18 cellular contexts compared by ENCODE assay signal in genomic region chr14:32403688-32404087, GRCh38.
A peak's percentile ranks its signal among the peaks of the same experiment; 100 is the strongest.
DNase-seq lines count a peak whose midpoint lies in the region; ATAC-seq and TF ChIP-seq lines count a peak whose summit lies in the region.
"Had no signal": no experiment of that assay in that cellular context is flagged by ENCODE, and none has a peak within 500 bp of the region (broad histone marks: within the 10 kb centered on the region; RNA-seq: fewer than 3 reads in every experiment).

No MANE protein-coding gene starts in this region.

- H3K36me3 ChIP-seq in WERI-Rb-1, result no peaks in the 10 kb centered on the region
- H3K36me3 ChIP-seq: SJCRH30 had no signal

- peak; percentile 22 for DNase-seq in AG08395 (ENCODE audit: low spot score)
- DNase-seq in HT1080 (ENCODE audit: low read depth), result peak; percentile 53
- no peak for DNase-seq in WERI-Rb-1
- peak; percentile 35 for DNase-seq in fibroblast of mammary gland (ENCODE audit: low read depth)
- no peak for DNase-seq in dorsolateral prefrontal cortex
- DNase-seq in NK-92 (lab: John Stamatoyannopoulos, UW; ENCODE audit: unreplicated experiment), result no peak
- no peak for DNase-seq in NOMO-1 treated with DMSO at 0.1 percent for 48 hours (lab: John Stamatoyannopoulos, UW; ENCODE audit: unreplicated experiment)
- DNase-seq: C1 segment of cervical spinal cord; DMS 273 treated with DMSO at 0.1 percent for 48 hours; H7; NCI-H1105 treated with DMSO at 0.1 percent for 48 hours; NCI-H1694 treated with DMSO at 0.1 percent for 48 hours; NCI-H526 treated with DMSO at 0.1 percent for 48 hours; NK-92 treated with Interleukin-12 subunit alpha and Interleukin-12 subunit beta, amount 100 ng/mL, for 24 hours; OCI-M1; SJCRH30 had no signal

- H3K27ac ChIP-seq in WERI-Rb-1 (peak overlapping the region; percentile 32), dorsolateral prefrontal cortex (peak overlapping the region in 26 of 59 donors; percentile 5 to 87 (median 40))
- H3K27ac ChIP-seq: RWPE1, SJCRH30 had no signal

- H3K9me3 ChIP-seq in WERI-Rb-1 (ENCODE audit: severe bottlenecking), result no peaks in the 10 kb centered on the region
- H3K9me3 ChIP-seq: SJCRH30 had no signal

- ATAC-seq in HG03469 (IDR thresholded peaks at IDR 0.05; ENCODE audit: unreplicated experiment), result no peak

- H3K27me3 ChIP-seq in WERI-Rb-1 (ENCODE audit: insufficient read depth, low read depth, severe bottlenecking), result no peaks in the 10 kb centered on the region
- no peaks in the 10 kb centered on the region for H3K27me3 ChIP-seq in dorsolateral prefrontal cortex
- H3K27me3 ChIP-seq: SJCRH30 had no signal

- TF ChIP-seq CTCF in WERI-Rb-1 (IDR thresholded peaks at IDR 0.05; ENCODE audit: low read depth, low read length), result no peak
- TF ChIP-seq CTCF in fibroblast of mammary gland (conservative IDR thresholded peaks at IDR 0.05; ENCODE audit: control insufficient read depth, insufficient read depth, low read depth, low read length), result no peak
- TF ChIP-seq CTCF in dorsolateral prefrontal cortex (IDR thresholded peaks at IDR 0.05 in 54 of 56, conservative IDR thresholded peaks at IDR 0.05 in 2 of 56; ENCODE audit: low read depth in 1 of 56, partially characterized antibody in 56 of 56), result no peak

- H3K4me3 ChIP-seq in WERI-Rb-1 (ENCODE audit: low read depth, low read length) (no peak overlapping the region), fibroblast of mammary gland (ENCODE audit: control insufficient read depth, low read depth, low read length) (no peak overlapping the region), dorsolateral prefrontal cortex (no peak overlapping the region)
- H3K4me3 ChIP-seq: SJCRH30 had no signal

- intact Hi-C loops in dorsolateral prefrontal cortex (cut with DNase I), result no loop called here

Comparison
In these comparisons a context has a peak if more than half of its experiments do, and no peak if none do; other contexts are left out.
1. DNase-seq: peak in AG08395 (single experiment), HT1080 (single experiment) and fibroblast of mammary gland (single experiment); none in WERI-Rb-1 (single experiment), dorsolateral prefrontal cortex (0 of 10), NK-92 (single experiment) and NOMO-1 treated with DMSO at 0.1 percent for 48 hours (single experiment).